Comparison of ENCODE assay signal across 8 cellular contexts in genomic region chr9:35696520-35697215, GRCh38. TPM values are rescaled to one million over a fixed set of nuclear protein-coding genes. Genes with fewer than 3 reads are reported as not detected.
DNase-seq lines count a peak whose midpoint lies in the region; ATAC-seq, FAIRE-seq and TF ChIP-seq lines count a peak whose summit lies in the region.

No MANE protein-coding gene starts in this region.

- no peaks in the 10 kb centered on the region for H3K9me3 ChIP-seq in Peyer's patch
- no peaks in the 10 kb centered on the region for H3K9me3 ChIP-seq in psoas muscle

- no peak overlapping the region for H3K27ac Mint-ChIP-seq in glutamatergic neuron (ENCODE audit: unreplicated experiment)

- H3K27me3 ChIP-seq in Peyer's patch (no peaks in the 10 kb centered on the region), psoas muscle (ENCODE audit: insufficient read depth in 3 of 3, low read length in 2 of 3) (no peaks in the 10 kb centered on the region)

- peaks cover 3% of the 10 kb centered on the region for H3K9me3 Mint-ChIP-seq in glutamatergic neuron (ENCODE audit: unreplicated experiment)

- H3K4me3 Mint-ChIP-seq in glutamatergic neuron (ENCODE audit: unreplicated experiment), result no peak overlapping the region

- no peak overlapping the region for H3K4me3 ChIP-seq in Peyer's patch
- no peak overlapping the region for H3K4me3 ChIP-seq in psoas muscle

- H3K36me3 Mint-ChIP-seq in glutamatergic neuron (ENCODE audit: unreplicated experiment), result no peaks in the 10 kb centered on the region

- TF ChIP-seq POLR2A in GM12891 (IDR thresholded peaks at IDR 0.05; ENCODE audit: low read depth, low read length) (no peak), Peyer's patch (IDR thresholded peaks at IDR 0.05) (no peak)

- peak; percentile 91 for FAIRE-seq in GM12891 (lab: Jason Lieb, UNC)

- DNase-seq in AG08395 (ENCODE audit: low spot score) (peak; percentile 68), GM12891 (ENCODE audit: insufficient read length, low spot score) (peak; percentile 76), Peyer's patch (peak; percentile 65 to 88 (median 71)), glutamatergic neuron (peak; percentile 67), psoas muscle (peak; percentile 46 to 74)
- DNase-seq in activated effector memory CD4-positive, alpha-beta T cell treated with anti-CD3 and anti-CD28 coated beads, Interleukin-2, amount 50 U/mL, for 16 hours, result peak; percentile 85

- H3K27me3 Mint-ChIP-seq in glutamatergic neuron (ENCODE audit: unreplicated experiment), result peaks cover 4% of the 10 kb centered on the region

- WGBS in psoas muscle, 3 donors, result 32 to 41% (median 38%) methylated on average over 9 of the region's 9 CpGs

- intact Hi-C loops in psoas muscle (cut with DNase I), result loop anchor here (5.0 to 10.0 kb wide), 3 partner anchors 34 to 212 kb away; partner anchors contain the start of gene TESK1 (in 1 of the 2)

- H3K36me3 ChIP-seq in Peyer's patch (peaks cover 0 to 50% (median 0%) of the 10 kb centered on the region in 3 donors), psoas muscle (ENCODE audit: insufficient read depth in 1 of 2, low read depth in 1 of 2) (peaks cover 20 to 62% of the 10 kb centered on the region in 2 donors)

- H3K27ac ChIP-seq in Peyer's patch (peak overlapping the region; percentile 23 to 58 (median 49)), psoas muscle (peak overlapping the region; percentile 46)

- peaks cover 3% of the 10 kb centered on the region for H3K4me1 Mint-ChIP-seq in glutamatergic neuron (ENCODE audit: low read depth, unreplicated experiment)

- TF ChIP-seq CTCF in Peyer's patch (IDR thresholded peaks at IDR 0.05), result peak; percentile 73 to 89 (median 78)
- TF ChIP-seq CTCF in glutamatergic neuron (IDR thresholded peaks at IDR 0.05; ENCODE audit: partially characterized antibody, unreplicated experiment), result peak; percentile 85
- TF ChIP-seq CTCF in psoas muscle (IDR thresholded peaks at IDR 0.05), result peak; percentile 82

- H3K4me1 ChIP-seq in Peyer's patch, result peaks cover 0 to 14% (median 0%) of the 10 kb centered on the region in 4 donors
- peaks cover 13% of the 10 kb centered on the region for H3K4me1 ChIP-seq in psoas muscle

- ATAC-seq in HG03280 (IDR thresholded peaks at IDR 0.05; ENCODE audit: unreplicated experiment) (peak; percentile 80), psoas muscle (peak; percentile 71 to 85 (median 76)), HG03175 (IDR thresholded peaks at IDR 0.05; ENCODE audit: unreplicated experiment) (no peak)

TF ChIP-seq in GM12891, 5 proteins besides CTCF, POLR2A, EP300 and RAD21:
- TF ChIP-seq TAF1 (IDR thresholded peaks at IDR 0.05; ENCODE audit: low read depth, low read length), result no peak
- TF ChIP-seq POU2F2 (IDR thresholded peaks at IDR 0.05; ENCODE audit: low read depth, low read length), result no peak
- TF ChIP-seq PAX5 (IDR thresholded peaks at IDR 0.05; ENCODE audit: insufficient read depth, low read length, severe bottlenecking), result no peak

RNA-seq across cellular contexts. Expression of gene TPM2, which starts 6.9 kb away (rescaled TPM):
- polyA plus RNA-seq in GM12891 (2012; ENCODE audit: low read depth, missing spikeins), result 142 TPM
- total RNA-seq in Peyer's patch, result 100 to 1,000 TPM in 2 of 4 donors, 10 to 100 TPM in 2; 41.2 to 436 (median 122) TPM
- 188 TPM for total RNA-seq in glutamatergic neuron (ENCODE audit: unreplicated experiment)
- total RNA-seq in psoas muscle, result over 10,000 TPM in 1 of 4 donors, 1,000 to 10,000 TPM in 3; 6,047 to 11,456 (median 7,939) TPM
- over 10,000 TPM in 2 of 3 donors, 1,000 to 10,000 TPM in 1; 6,654 to 16,334 (median 13,470) TPM for polyA plus RNA-seq in psoas muscle

RNA-seq across cellular contexts. Expression of gene CA9, which starts 22.9 kb away (rescaled TPM):
- 0.27 TPM for polyA plus RNA-seq in GM12891 (2012; ENCODE audit: low read depth, missing spikeins)
- total RNA-seq in Peyer's patch, result 1 to 10 TPM; 1.6 to 6.3 (median 5.2) TPM
- not detected for total RNA-seq in glutamatergic neuron (ENCODE audit: unreplicated experiment)
- not detected for total RNA-seq in psoas muscle
- polyA plus RNA-seq in psoas muscle, result under 1 TPM; 0.03 to 0.49 (median 0.05) TPM

RNA-seq across cellular contexts. Expression of gene ARHGEF39, which starts 31.7 kb away (rescaled TPM):
- polyA plus RNA-seq in GM12891 (2012; ENCODE audit: low read depth, missing spikeins), result 7.9 TPM
- 10 to 100 TPM in 1 of 4 donors, 1 to 10 TPM in 3; 1.9 to 19.8 (median 4.8) TPM for total RNA-seq in Peyer's patch
- 2.6 TPM for total RNA-seq in glutamatergic neuron (ENCODE audit: unreplicated experiment)
- under 1 TPM in 3 of 4 donors, not detected in 1; 0.07 to 0.21 (median 0.10) TPM for total RNA-seq in psoas muscle
- polyA plus RNA-seq in psoas muscle, result under 1 TPM; 0.20 to 0.79 (median 0.29) TPM

RNA-seq across cellular contexts. Expression of gene TLN1, which starts 35.3 kb away (rescaled TPM):
- polyA plus RNA-seq in GM12891 (2012; ENCODE audit: low read depth, missing spikeins), result 127 TPM
- total RNA-seq in Peyer's patch, result 100 to 1,000 TPM; 129 to 262 (median 188) TPM
- 56.2 TPM for total RNA-seq in glutamatergic neuron (ENCODE audit: unreplicated experiment)
- 100 to 1,000 TPM; 146 to 212 (median 152) TPM for total RNA-seq in psoas muscle
- polyA plus RNA-seq in psoas muscle, result 100 to 1,000 TPM in 1 of 3 donors, 10 to 100 TPM in 2; 88.2 to 320 (median 96.5) TPM

RNA-seq across cellular contexts. Expression of gene CREB3, which starts 35.8 kb away (rescaled TPM):
- 24.1 TPM for polyA plus RNA-seq in GM12891 (2012; ENCODE audit: low read depth, missing spikeins)
- total RNA-seq in Peyer's patch (10 to 100 TPM; 19.8 to 34.3 (median 28.5) TPM), glutamatergic neuron (ENCODE audit: unreplicated experiment) (32.0 TPM), psoas muscle (10 to 100 TPM; 16.1 to 22.4 (median 20.5) TPM)
- 10 to 100 TPM; 20.9 to 55.1 (median 27.8) TPM for polyA plus RNA-seq in psoas muscle

Comparison
In these comparisons a context has a peak if more than half of its experiments do, and no peak if none do; other contexts are left out.
1. RNA of gene TPM2, which starts 6.9 kb away (total RNA-seq): 6,047 to 11,456 TPM in psoas muscle; 188 TPM in glutamatergic neuron (single experiment) and 41.2 to 436 TPM in Peyer's patch; every median in the first group is over 10 times any median in the second.
2. Peak in every context shown above with its lines, with median percentiles within 50 percentile points of each other: DNase-seq and CTCF ChIP-seq.